ENCODE assay signal across 12 cellular contexts in the genomic region with DNA sequence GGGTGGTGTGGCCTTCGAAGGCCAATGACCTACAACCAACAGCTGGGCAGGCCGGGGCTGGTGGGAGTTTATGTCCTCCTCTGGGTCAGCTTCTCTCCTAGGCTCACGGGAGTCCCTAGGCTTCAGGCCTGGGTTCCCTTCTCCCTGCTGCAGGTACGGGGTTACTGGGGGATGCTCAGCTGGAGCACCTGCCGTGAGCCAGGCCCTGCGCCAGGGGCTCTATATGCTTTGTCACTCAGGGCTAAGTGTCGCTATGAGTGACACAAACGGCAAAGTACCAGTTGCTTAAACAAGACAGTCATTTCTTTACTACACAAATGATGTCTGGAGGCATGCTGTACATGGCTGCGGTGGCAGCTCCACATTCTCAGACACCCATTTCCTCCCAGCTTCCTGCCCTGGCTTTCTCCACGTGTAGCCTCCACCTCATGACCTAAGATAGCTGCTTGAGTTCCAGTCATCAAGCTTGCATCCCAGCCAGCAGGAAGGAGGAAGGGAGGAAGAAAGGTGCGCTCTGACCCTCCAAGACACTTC. TPM values are rescaled to one million over a fixed set of nuclear protein-coding genes. Genes with fewer than 3 reads are reported as not detected.
A peak's percentile ranks its signal among the peaks of the same experiment; 100 is the strongest.
DNase-seq lines count a peak whose midpoint lies in the region; ATAC-seq and TF ChIP-seq lines count a peak whose summit lies in the region.
"Had no signal": no experiment of that assay in that cellular context is flagged by ENCODE, and none has a peak within 500 bp of the region (broad histone marks: within the 10 kb centered on the region; RNA-seq: fewer than 3 reads in every experiment).

No MANE protein-coding gene starts in this region.

- no peak overlapping the region for H3K27ac ChIP-seq in CD8-positive, alpha-beta T cell (ENCODE audit: low read depth, low read length)
- H3K27ac ChIP-seq in OCI-LY3 (ENCODE audit: low read length) (peak overlapping the region; percentile 36; the same call in 1 of the 2 replicates), ascending aorta (no peak overlapping the region)

- H3K36me3 ChIP-seq in CD8-positive, alpha-beta T cell (ENCODE audit: insufficient read depth, low read length): no peaks in the 10 kb centered on the region
- H3K36me3 ChIP-seq in OCI-LY3 (replicated peaks; ENCODE audit: low read depth, low read length) (no peaks in the 10 kb centered on the region), ascending aorta (no peaks in the 10 kb centered on the region)

- CTCF ChIA-PET in CD8-positive, alpha-beta T cell (lab: Charles Lee): interaction anchor here (1.1 to 1.6 kb wide), 4 partner anchors 13 to 151 kb away, joined by 3 to 6 read pairs (median 3); no protein-coding TSS in a partner anchor

- no peaks in the 10 kb centered on the region for H3K9me3 ChIP-seq in CD8-positive, alpha-beta T cell (ENCODE audit: low read length)
- H3K9me3 ChIP-seq in OCI-LY3 (ENCODE audit: insufficient read depth, low read length) (0 out of 2 replicates have a peak, but pooled peaks cover 3% of the 10 kb centered on the region), ascending aorta (no peaks in the 10 kb centered on the region)

- no peak for DNase-seq in CD8-positive, alpha-beta T cell
- no peak for DNase-seq in effector memory CD8-positive, alpha-beta T cell
- no peak for DNase-seq in SW480 (ENCODE audit: low spot score)
- DNase-seq in ascending aorta (ENCODE audit: low spot score in 2 of 2): no peak
- no peak for DNase-seq in NCI-H1048 (lab: John Stamatoyannopoulos, UW)
- no peak for DNase-seq in AG08395 (ENCODE audit: low spot score)
- DNase-seq: Calu3, NCI-H526 treated with DMSO at 0.1 percent for 48 hours had no signal

- no peak overlapping the region for H3K9ac ChIP-seq in OCI-LY3 (ENCODE audit: low read length)

- no peaks in the 10 kb centered on the region for H3K36me3 Mint-ChIP-seq in CD8-positive, alpha-beta T cell
- H3K36me3 Mint-ChIP-seq in effector memory CD8-positive, alpha-beta T cell (ENCODE audit: insufficient read depth): no peaks in the 10 kb centered on the region

- H3K4me1 Mint-ChIP-seq in CD8-positive, alpha-beta T cell (ENCODE audit: low read depth): peaks cover 6% of the 10 kb centered on the region
- peaks cover 0 to 3% of the 10 kb centered on the region in 2 donors for H3K4me1 Mint-ChIP-seq in effector memory CD8-positive, alpha-beta T cell (ENCODE audit: low read depth in 2 of 2)
- H3K4me1 Mint-ChIP-seq: GM23338 had no signal

- peak overlapping the region; percentile 40 for H3K4me2 ChIP-seq in OCI-LY3 (ENCODE audit: low read length)
- H3K4me2 ChIP-seq: GM23338 had no signal

- H2AFZ ChIP-seq in OCI-LY3 (ENCODE audit: low read depth, low read length): no peak overlapping the region
- H2AFZ ChIP-seq: GM23338 had no signal

- no peak overlapping the region for H3K27ac Mint-ChIP-seq in CD8-positive, alpha-beta T cell
- H3K27ac Mint-ChIP-seq in effector memory CD8-positive, alpha-beta T cell: peak overlapping the region in 1 of 2 donors; percentile 17
- H3K27ac Mint-ChIP-seq: GM23338 had no signal

- H3K4me3 Mint-ChIP-seq in CD8-positive, alpha-beta T cell: no peak overlapping the region
- H3K4me3 Mint-ChIP-seq in effector memory CD8-positive, alpha-beta T cell: no peak overlapping the region
- H3K4me3 Mint-ChIP-seq: GM23338 had no signal

- H3K27me3 Mint-ChIP-seq in CD8-positive, alpha-beta T cell (ENCODE audit: low read depth): no peaks in the 10 kb centered on the region
- H3K27me3 Mint-ChIP-seq in effector memory CD8-positive, alpha-beta T cell: no peaks in the 10 kb centered on the region

- no peaks in the 10 kb centered on the region for H4K20me1 ChIP-seq in OCI-LY3 (ENCODE audit: insufficient read depth, low read length)

- peak; percentile 17 for ATAC-seq in CD8-positive, alpha-beta T cell
- ATAC-seq in GM18907 (IDR thresholded peaks at IDR 0.05; ENCODE audit: unreplicated experiment): peak; percentile 60
- peak; percentile 61 for ATAC-seq in effector memory CD8-positive, alpha-beta T cell (replicated peaks)
- ATAC-seq: GM23338 had no signal

- H3K4me3 ChIP-seq in CD8-positive, alpha-beta T cell (ENCODE audit: low read depth, low read length): no peak overlapping the region
- no peak overlapping the region for H3K4me3 ChIP-seq in OCI-LY3 (ENCODE audit: low read length)
- H3K4me3 ChIP-seq in ascending aorta: no peak overlapping the region
- H3K4me3 ChIP-seq: GM23338 had no signal

- no peaks in the 10 kb centered on the region for H3K9me3 Mint-ChIP-seq in CD8-positive, alpha-beta T cell
- no peaks in the 10 kb centered on the region for H3K9me3 Mint-ChIP-seq in effector memory CD8-positive, alpha-beta T cell
- H3K9me3 Mint-ChIP-seq: GM23338 had no signal

- POLR2A ChIA-PET in CD8-positive, alpha-beta T cell (lab: Charles Lee): no interaction called here

- TF ChIP-seq CTCF in CD8-positive, alpha-beta T cell (IDR thresholded peaks at IDR 0.05): no peak
- TF ChIP-seq CTCF in OCI-LY3 (IDR thresholded peaks at IDR 0.05; ENCODE audit: low read depth, low read length) (no peak), ascending aorta (IDR thresholded peaks at IDR 0.05) (no peak)

- H3K4me1 ChIP-seq in CD8-positive, alpha-beta T cell (ENCODE audit: insufficient read depth, low read length): peaks cover 6% of the 10 kb centered on the region
- H3K4me1 ChIP-seq in OCI-LY3 (ENCODE audit: low read length): peaks cover 28% of the 10 kb centered on the region
- H3K4me1 ChIP-seq in ascending aorta: peaks cover 0 to 4% of the 10 kb centered on the region in 2 donors

- H3K27me3 ChIP-seq in CD8-positive, alpha-beta T cell (ENCODE audit: insufficient read depth, low read length): no peaks in the 10 kb centered on the region
- peaks cover 3% of the 10 kb centered on the region; the same call in 1 of the 2 replicates for H3K27me3 ChIP-seq in OCI-LY3 (ENCODE audit: low read depth, low read length)
- no peaks in the 10 kb centered on the region for H3K27me3 ChIP-seq in ascending aorta

- no peaks in the 10 kb centered on the region for H3K79me2 ChIP-seq in OCI-LY3 (ENCODE audit: low read length)

- intact Hi-C loops in CD8-positive, alpha-beta T cell (cut with DNase I, micrococcal nuclease): loop anchor here in 1 of 2 experiments (10.0 kb wide), 1 partner anchor 408 kb away; no protein-coding TSS in a partner anchor
- intact Hi-C loops in ascending aorta (cut with DNase I): no loop called here

RNA-seq across cellular contexts. Expression of a gene that starts 22.5 kb away (rescaled TPM):
- 100 to 1,000 TPM; 214 to 229 TPM for total RNA-seq in CD8-positive, alpha-beta T cell
- total RNA-seq in ascending aorta: 156 TPM

RNA-seq across cellular contexts. Expression of a gene that starts 27.4 kb away (rescaled TPM):
- under 1 TPM; 0.25 to 0.30 TPM for total RNA-seq in CD8-positive, alpha-beta T cell
- not detected for total RNA-seq in ascending aorta
- total RNA-seq: lung microvascular endothelial cell had no signal
